ENCODE assay signal across 8 cellular contexts in genomic region chr2:61470122-61470951, GRCh38. TPM values are rescaled to one million over a fixed set of nuclear protein-coding genes. Genes with fewer than 3 reads are reported as not detected.
A peak's percentile ranks its signal among the peaks of the same experiment; 100 is the strongest.
DNase-seq lines count a peak whose midpoint lies in the region; ATAC-seq lines count a peak whose summit lies in the region.

No MANE protein-coding gene starts in this region.

- H2AK5ac ChIP-seq in mesendoderm (ENCODE audit: low read length) = no peak overlapping the region

- peak overlapping the region; percentile 91 for H3K56ac ChIP-seq in mesendoderm (ENCODE audit: low read length)

- peak overlapping the region; percentile 60 for H3K27ac ChIP-seq in ACC112 (ENCODE audit: low read depth, low read length)
- H3K27ac ChIP-seq in effector memory CD4-positive, alpha-beta T cell (ENCODE audit: insufficient read depth, low read length, poor library complexity, severe bottlenecking) = peak overlapping the region; percentile 99
- peak overlapping the region; percentile 99 for H3K27ac ChIP-seq in mesendoderm (ENCODE audit: low read depth, low read length)

- H2BK120ac ChIP-seq in mesendoderm (ENCODE audit: low read depth, low read length) = peak overlapping the region; percentile 47

- H2BK15ac ChIP-seq in mesendoderm (replicated peaks; ENCODE audit: low read depth) = peak overlapping the region; percentile 94

- peak overlapping the region; percentile 100 for H3K18ac ChIP-seq in mesendoderm (ENCODE audit: low read length)

- H3K27me3 ChIP-seq in ACC112 (ENCODE audit: insufficient read depth, low read length) = no peaks in the 10 kb centered on the region
- no peaks in the 10 kb centered on the region for H3K27me3 ChIP-seq in effector memory CD4-positive, alpha-beta T cell (replicated peaks; ENCODE audit: control insufficient read depth, insufficient read depth, low read length, poor library complexity, severe bottlenecking)
- no peaks in the 10 kb centered on the region for H3K27me3 ChIP-seq in mesendoderm (ENCODE audit: insufficient read depth, low read length, poor library complexity)

- H3K9me3 ChIP-seq in effector memory CD4-positive, alpha-beta T cell (ENCODE audit: control insufficient read depth, low read length) = no peaks in the 10 kb centered on the region

- H4K5ac ChIP-seq in mesendoderm (ENCODE audit: low read length) = no peak overlapping the region

- H3K36me3 ChIP-seq in ACC112 (ENCODE audit: insufficient read depth, low read length) (peaks cover 9% of the 10 kb centered on the region; the same call in 1 of the 2 replicates), mesendoderm (ENCODE audit: control insufficient read depth, insufficient read depth, low read length) (no peaks in the 10 kb centered on the region)
- peaks cover 2% of the 10 kb centered on the region for H3K36me3 ChIP-seq in effector memory CD4-positive, alpha-beta T cell (ENCODE audit: control insufficient read depth, insufficient read depth, low read length)

- peak overlapping the region; percentile 92 for H3K9ac ChIP-seq in mesendoderm (ENCODE audit: low read length)

- H2BK5ac ChIP-seq in mesendoderm (ENCODE audit: low read length) = peak overlapping the region; percentile 55

- H3K79me1 ChIP-seq in mesendoderm (ENCODE audit: low read length) = no peaks in the 10 kb centered on the region

- peaks cover 12% of the 10 kb centered on the region for H3K4me1 ChIP-seq in ACC112 (ENCODE audit: control insufficient read depth, insufficient read depth, low read length, unreplicated experiment)
- peaks cover 14% of the 10 kb centered on the region for H3K4me1 ChIP-seq in effector memory CD4-positive, alpha-beta T cell (ENCODE audit: control insufficient read depth, insufficient read depth, low read length, poor library complexity, severe bottlenecking)
- H3K4me1 ChIP-seq in mesendoderm (ENCODE audit: control insufficient read depth, low read depth, low read length) = peaks cover 2% of the 10 kb centered on the region

- peak overlapping the region; percentile 79 for H2AFZ ChIP-seq in ACC112 (ENCODE audit: low read length, unreplicated experiment)

- peak overlapping the region; percentile 93 for H4K8ac ChIP-seq in mesendoderm (ENCODE audit: low read depth, low read length)

- WGBS in mesendoderm (ENCODE audit: extremely low coverage, insufficient coverage, low lambda C conversion rate) = no CpG with 5 or more reads among the region's 94 CpGs

- peak; percentile 84 for DNase-seq in NCI-H748 (lab: John Stamatoyannopoulos, UW; ENCODE audit: unreplicated experiment)
- DNase-seq in activated CD8-positive, alpha-beta memory T cell treated with anti-CD3 and anti-CD28 coated beads for 24 hours = peak; percentile 90
- DNase-seq in effector memory CD4-positive, alpha-beta T cell = peak; percentile 69 to 80 (median 76)
- peak; percentile 93 for DNase-seq in mesendoderm
- DNase-seq in stimulated activated CD8-positive, alpha-beta memory T cell treated with anti-CD3 and anti-CD28 coated beads, Interleukin-12 subunit alpha, Interleukin-12 subunit beta, amount 100 ng/mL, for 4 hours (ENCODE audit: low read depth) = peak; percentile 75

- H3K79me2 ChIP-seq in ACC112 (ENCODE audit: control insufficient read depth, insufficient read depth, low read length, unreplicated experiment) = peaks cover 62% of the 10 kb centered on the region
- H3K79me2 ChIP-seq in mesendoderm (ENCODE audit: control insufficient read depth, insufficient read depth, low read length) = peaks cover 48% of the 10 kb centered on the region

- H3K4me3 ChIP-seq in ACC112 (ENCODE audit: low read depth, low read length) (peak overlapping the region; percentile 96), mesendoderm (ENCODE audit: low read length) (peak overlapping the region; percentile 91)
- H3K4me3 ChIP-seq in effector memory CD4-positive, alpha-beta T cell (ENCODE audit: insufficient read depth, low read depth, low read length, poor library complexity, severe bottlenecking) = peak overlapping the region; percentile 78

- ATAC-seq in GM18867 (IDR thresholded peaks at IDR 0.05; ENCODE audit: unreplicated experiment) (peak; percentile 38), HG03139 (IDR thresholded peaks at IDR 0.05; ENCODE audit: unreplicated experiment) (peak; percentile 24)

- H3K23ac ChIP-seq in mesendoderm (ENCODE audit: low read length) = no peak overlapping the region

- peak overlapping the region; percentile 48 for H3K4me2 ChIP-seq in mesendoderm (ENCODE audit: low read length)

- peak overlapping the region; percentile 99 for H3K4ac ChIP-seq in mesendoderm (ENCODE audit: low read depth, low read length)

RNA-seq across cellular contexts. Expression of gene USP34, which starts 0.6 kb away (rescaled TPM):
- polyA plus RNA-seq in mesendoderm (2013, experiment 1 of 2) = 34.3 TPM
- polyA plus RNA-seq in mesendoderm (2013, experiment 2 of 2) = 32.0 TPM

Comparison
In these comparisons a context has a peak if more than half of its experiments do, and no peak if none do; other contexts are left out.
1. Peak in every context shown above with its lines: DNase-seq, ATAC-seq, H3K4me3 ChIP-seq and H3K27ac ChIP-seq.